11 cellular contexts compared by ENCODE assay signal in the genomic region with DNA sequence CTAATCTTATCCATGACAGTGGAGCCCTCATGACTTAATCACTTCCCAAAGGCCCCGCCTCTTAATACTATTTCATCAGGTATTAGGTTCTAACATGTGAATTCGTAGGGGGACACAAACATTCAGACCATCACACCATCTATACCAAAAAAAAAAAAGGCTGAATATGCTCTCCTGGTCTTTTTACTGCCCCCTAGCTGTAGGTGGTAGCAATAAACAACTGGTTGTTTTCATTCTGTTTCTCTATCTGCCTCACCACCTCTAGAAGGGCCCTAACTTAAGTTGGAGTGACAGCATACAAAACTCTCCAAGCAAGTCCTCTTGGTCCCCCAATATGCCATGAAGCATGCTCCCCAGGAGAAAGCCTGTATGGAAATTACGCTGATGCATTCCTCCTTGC.
DNase-seq lines count a peak whose midpoint lies in the region; ATAC-seq and TF ChIP-seq lines count a peak whose summit lies in the region.
"Had no signal": no experiment of that assay in that cellular context is flagged by ENCODE, and none has a peak within 500 bp of the region (broad histone marks: within the 10 kb centered on the region; RNA-seq: fewer than 3 reads in every experiment).

No MANE protein-coding gene starts in this region.

- peaks cover 8% of the 10 kb centered on the region for H3K9me2 ChIP-seq in GM23338 (ENCODE audit: insufficient read depth)

- no peaks in the 10 kb centered on the region for H3K27me3 Mint-ChIP-seq in GM23338 (ENCODE audit: insufficient read depth, low read depth, poor library complexity)

- H3K27me3 ChIP-seq in GM23338 (ENCODE audit: insufficient read depth) = no peaks in the 10 kb centered on the region

- ATAC-seq in GM23338 (peak; percentile 72), HG03439 (IDR thresholded peaks at IDR 0.05; ENCODE audit: unreplicated experiment) (no peak), HG02571 (IDR thresholded peaks at IDR 0.05; ENCODE audit: unreplicated experiment) (no peak), HG02588 (IDR thresholded peaks at IDR 0.05; ENCODE audit: unreplicated experiment) (no peak)

- H3K79me2 ChIP-seq in GM23338 (replicated peaks; ENCODE audit: insufficient read depth) = no peaks in the 10 kb centered on the region

- H3K4me3 ChIP-seq in GM23338 (no peak overlapping the region), NB4 (ENCODE audit: low read depth, low read length) (no peak overlapping the region)

- no peak overlapping the region for H3K4me3 Mint-ChIP-seq in GM23338

- no peaks in the 10 kb centered on the region for H3K9me3 Mint-ChIP-seq in GM23338

- H3K4me2 ChIP-seq in GM23338 = no peak overlapping the region

- TF ChIP-seq CTCF in GM12872 (IDR thresholded peaks at IDR 0.05; ENCODE audit: insufficient read depth, low read depth, low read length) = peak; percentile 65
- peak; percentile 71 to 74 for TF ChIP-seq CTCF in GM23338 (conservative IDR thresholded peaks at IDR 0.05; ENCODE audit: low read depth in 2 of 2)
- peak; percentile 78 for TF ChIP-seq CTCF in NB4 (IDR thresholded peaks at IDR 0.05; ENCODE audit: low read depth, low read length)

- H3K36me3 ChIP-seq in GM23338 (ENCODE audit: insufficient read depth) = no peaks in the 10 kb centered on the region

- peak; percentile 67 for DNase-seq in GM23338 (ENCODE audit: low spot score)
- peak; percentile 31 for DNase-seq in NB4 (ENCODE audit: low read depth)
- DNase-seq in iPS-NIHi7 (ENCODE audit: extremely low spot score) = peak; percentile 55
- DNase-seq in activated T-cell treated with anti-CD3 and anti-CD28 coated beads, Interleukin-2, amount 50 U/mL, for 1 hour = no peak
- DNase-seq: mesenchymal stem cell; SIG-M5; stimulated activated CD4-positive, alpha-beta T cell treated with anti-CD3 and anti-CD28 coated beads, Interleukin-4, amount 100 ng/mL, for 24 hours had no signal

- no peaks in the 10 kb centered on the region for H4K20me1 ChIP-seq in GM23338 (replicated peaks; ENCODE audit: insufficient read depth)

- TF ChIP-seq POLR2A in NB4 (IDR thresholded peaks at IDR 0.05; ENCODE audit: extremely low read depth, insufficient read length) = no peak

- H3K4me1 Mint-ChIP-seq in GM23338 = peaks cover 5% of the 10 kb centered on the region

- no peak overlapping the region for H3K27ac Mint-ChIP-seq in GM23338

- no peaks in the 10 kb centered on the region for H3F3A ChIP-seq in GM23338 (replicated peaks; ENCODE audit: low read depth)

- H3K36me3 Mint-ChIP-seq in GM23338 (ENCODE audit: low read depth) = no peaks in the 10 kb centered on the region

- no peak overlapping the region for H2AFZ ChIP-seq in GM23338

- no peaks in the 10 kb centered on the region for H3K4me1 ChIP-seq in GM23338 (ENCODE audit: insufficient read depth)

- H3K27ac ChIP-seq in GM23338 (ENCODE audit: low read depth) = no peak overlapping the region

TF ChIP-seq in GM23338, 12 proteins besides CTCF, POLR2A, EP300 and RAD21 (continues in another document):
- TF ChIP-seq, protein P1, sequence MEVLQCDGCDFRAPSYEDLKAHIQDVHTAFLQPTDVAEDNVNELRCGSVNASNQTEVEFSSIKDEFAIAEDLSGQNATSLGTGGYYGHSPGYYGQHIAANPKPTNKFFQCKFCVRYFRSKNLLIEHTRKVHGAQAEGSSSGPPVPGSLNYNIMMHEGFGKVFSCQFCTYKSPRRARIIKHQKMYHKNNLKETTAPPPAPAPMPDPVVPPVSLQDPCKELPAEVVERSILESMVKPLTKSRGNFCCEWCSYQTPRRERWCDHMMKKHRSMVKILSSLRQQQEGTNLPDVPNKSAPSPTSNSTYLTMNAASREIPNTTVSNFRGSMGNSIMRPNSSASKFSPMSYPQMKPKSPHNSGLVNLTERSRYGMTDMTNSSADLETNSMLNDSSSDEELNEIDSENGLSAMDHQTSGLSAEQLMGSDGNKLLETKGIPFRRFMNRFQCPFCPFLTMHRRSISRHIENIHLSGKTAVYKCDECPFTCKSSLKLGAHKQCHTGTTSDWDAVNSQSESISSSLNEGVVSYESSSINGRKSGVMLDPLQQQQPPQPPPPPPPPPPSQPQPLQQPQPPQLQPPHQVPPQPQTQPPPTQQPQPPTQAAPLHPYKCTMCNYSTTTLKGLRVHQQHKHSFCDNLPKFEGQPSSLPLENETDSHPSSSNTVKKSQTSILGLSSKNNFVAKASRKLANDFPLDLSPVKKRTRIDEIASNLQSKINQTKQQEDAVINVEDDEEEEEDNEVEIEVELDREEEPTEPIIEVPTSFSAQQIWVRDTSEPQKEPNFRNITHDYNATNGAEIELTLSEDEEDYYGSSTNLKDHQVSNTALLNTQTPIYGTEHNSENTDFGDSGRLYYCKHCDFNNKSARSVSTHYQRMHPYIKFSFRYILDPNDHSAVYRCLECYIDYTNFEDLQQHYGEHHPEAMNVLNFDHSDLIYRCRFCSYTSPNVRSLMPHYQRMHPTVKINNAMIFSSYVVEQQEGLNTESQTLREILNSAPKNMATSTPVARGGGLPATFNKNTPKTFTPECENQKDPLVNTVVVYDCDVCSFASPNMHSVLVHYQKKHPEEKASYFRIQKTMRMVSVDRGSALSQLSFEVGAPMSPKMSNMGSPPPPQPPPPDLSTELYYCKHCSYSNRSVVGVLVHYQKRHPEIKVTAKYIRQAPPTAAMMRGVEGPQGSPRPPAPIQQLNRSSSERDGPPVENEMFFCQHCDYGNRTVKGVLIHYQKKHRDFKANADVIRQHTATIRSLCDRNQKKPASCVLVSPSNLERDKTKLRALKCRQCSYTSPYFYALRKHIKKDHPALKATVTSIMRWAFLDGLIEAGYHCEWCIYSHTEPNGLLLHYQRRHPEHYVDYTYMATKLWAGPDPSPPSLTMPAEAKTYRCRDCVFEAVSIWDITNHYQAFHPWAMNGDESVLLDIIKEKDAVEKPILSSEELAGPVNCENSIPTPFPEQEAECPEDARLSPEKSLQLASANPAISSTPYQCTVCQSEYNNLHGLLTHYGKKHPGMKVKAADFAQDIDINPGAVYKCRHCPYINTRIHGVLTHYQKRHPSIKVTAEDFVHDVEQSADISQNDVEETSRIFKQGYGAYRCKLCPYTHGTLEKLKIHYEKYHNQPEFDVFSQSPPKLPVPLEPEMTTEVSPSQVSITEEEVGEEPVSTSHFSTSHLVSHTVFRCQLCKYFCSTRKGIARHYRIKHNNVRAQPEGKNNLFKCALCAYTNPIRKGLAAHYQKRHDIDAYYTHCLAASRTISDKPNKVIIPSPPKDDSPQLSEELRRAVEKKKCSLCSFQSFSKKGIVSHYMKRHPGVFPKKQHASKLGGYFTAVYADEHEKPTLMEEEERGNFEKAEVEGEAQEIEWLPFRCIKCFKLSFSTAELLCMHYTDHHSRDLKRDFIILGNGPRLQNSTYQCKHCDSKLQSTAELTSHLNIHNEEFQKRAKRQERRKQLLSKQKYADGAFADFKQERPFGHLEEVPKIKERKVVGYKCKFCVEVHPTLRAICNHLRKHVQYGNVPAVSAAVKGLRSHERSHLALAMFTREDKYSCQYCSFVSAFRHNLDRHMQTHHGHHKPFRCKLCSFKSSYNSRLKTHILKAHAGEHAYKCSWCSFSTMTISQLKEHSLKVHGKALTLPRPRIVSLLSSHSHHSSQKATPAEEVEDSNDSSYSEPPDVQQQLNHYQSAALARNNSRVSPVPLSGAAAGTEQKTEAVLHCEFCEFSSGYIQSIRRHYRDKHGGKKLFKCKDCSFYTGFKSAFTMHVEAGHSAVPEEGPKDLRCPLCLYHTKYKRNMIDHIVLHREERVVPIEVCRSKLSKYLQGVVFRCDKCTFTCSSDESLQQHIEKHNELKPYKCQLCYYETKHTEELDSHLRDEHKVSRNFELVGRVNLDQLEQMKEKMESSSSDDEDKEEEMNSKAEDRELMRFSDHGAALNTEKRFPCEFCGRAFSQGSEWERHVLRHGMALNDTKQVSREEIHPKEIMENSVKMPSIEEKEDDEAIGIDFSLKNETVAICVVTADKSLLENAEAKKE (CRISPR knock-in tag; IDR thresholded peaks at IDR 0.05) = no peak
- TF ChIP-seq, protein P2, sequence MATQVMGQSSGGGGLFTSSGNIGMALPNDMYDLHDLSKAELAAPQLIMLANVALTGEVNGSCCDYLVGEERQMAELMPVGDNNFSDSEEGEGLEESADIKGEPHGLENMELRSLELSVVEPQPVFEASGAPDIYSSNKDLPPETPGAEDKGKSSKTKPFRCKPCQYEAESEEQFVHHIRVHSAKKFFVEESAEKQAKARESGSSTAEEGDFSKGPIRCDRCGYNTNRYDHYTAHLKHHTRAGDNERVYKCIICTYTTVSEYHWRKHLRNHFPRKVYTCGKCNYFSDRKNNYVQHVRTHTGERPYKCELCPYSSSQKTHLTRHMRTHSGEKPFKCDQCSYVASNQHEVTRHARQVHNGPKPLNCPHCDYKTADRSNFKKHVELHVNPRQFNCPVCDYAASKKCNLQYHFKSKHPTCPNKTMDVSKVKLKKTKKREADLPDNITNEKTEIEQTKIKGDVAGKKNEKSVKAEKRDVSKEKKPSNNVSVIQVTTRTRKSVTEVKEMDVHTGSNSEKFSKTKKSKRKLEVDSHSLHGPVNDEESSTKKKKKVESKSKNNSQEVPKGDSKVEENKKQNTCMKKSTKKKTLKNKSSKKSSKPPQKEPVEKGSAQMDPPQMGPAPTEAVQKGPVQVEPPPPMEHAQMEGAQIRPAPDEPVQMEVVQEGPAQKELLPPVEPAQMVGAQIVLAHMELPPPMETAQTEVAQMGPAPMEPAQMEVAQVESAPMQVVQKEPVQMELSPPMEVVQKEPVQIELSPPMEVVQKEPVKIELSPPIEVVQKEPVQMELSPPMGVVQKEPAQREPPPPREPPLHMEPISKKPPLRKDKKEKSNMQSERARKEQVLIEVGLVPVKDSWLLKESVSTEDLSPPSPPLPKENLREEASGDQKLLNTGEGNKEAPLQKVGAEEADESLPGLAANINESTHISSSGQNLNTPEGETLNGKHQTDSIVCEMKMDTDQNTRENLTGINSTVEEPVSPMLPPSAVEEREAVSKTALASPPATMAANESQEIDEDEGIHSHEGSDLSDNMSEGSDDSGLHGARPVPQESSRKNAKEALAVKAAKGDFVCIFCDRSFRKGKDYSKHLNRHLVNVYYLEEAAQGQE (IDR thresholded peaks at IDR 0.05; ENCODE audit: unreplicated experiment) = no peak
- TF ChIP-seq, protein P3, sequence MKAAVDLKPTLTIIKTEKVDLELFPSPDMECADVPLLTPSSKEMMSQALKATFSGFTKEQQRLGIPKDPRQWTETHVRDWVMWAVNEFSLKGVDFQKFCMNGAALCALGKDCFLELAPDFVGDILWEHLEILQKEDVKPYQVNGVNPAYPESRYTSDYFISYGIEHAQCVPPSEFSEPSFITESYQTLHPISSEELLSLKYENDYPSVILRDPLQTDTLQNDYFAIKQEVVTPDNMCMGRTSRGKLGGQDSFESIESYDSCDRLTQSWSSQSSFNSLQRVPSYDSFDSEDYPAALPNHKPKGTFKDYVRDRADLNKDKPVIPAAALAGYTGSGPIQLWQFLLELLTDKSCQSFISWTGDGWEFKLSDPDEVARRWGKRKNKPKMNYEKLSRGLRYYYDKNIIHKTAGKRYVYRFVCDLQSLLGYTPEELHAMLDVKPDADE (IDR thresholded peaks at IDR 0.05) = no peak
- TF ChIP-seq ZNF114 (CRISPR knock-in tag; IDR thresholded peaks at IDR 0.05) (no peak), POLR2AphosphoS5 (IDR thresholded peaks at IDR 0.05; ENCODE audit: low read depth) (no peak), STAT1 (IDR thresholded peaks at IDR 0.05; ENCODE audit: unreplicated experiment) (no peak), ZNF331 (CRISPR knock-in tag; IDR thresholded peaks at IDR 0.05; ENCODE audit: low read depth) (no peak), EZH2phosphoT487 (IDR thresholded peaks at IDR 0.05; ENCODE audit: unreplicated experiment) (no peak)
